22 cellular contexts compared by ENCODE assay signal in genomic region chr10:88404133-88404532, GRCh38.
"Had no signal": no experiment of that assay in that cellular context is flagged by ENCODE, and none has a peak within 500 bp of the region (broad histone marks: within the 10 kb centered on the region; RNA-seq: fewer than 3 reads in every experiment).

No MANE protein-coding gene starts in this region.

- H3K9me3 ChIP-seq: MG63 had no signal

- H3K36me3 ChIP-seq: MG63 had no signal

- H3K27ac ChIP-seq: RWPE1 had no signal

- DNase-seq: Karpas-422, KBM-7, MG63, NCI-H1092, NCI-H1105 treated with DMSO at 0.1 percent for 48 hours, NCI-H1417 treated with DMSO at 0.1 percent for 48 hours, NCI-H146, NCI-H1694 treated with DMSO at 0.1 percent for 48 hours, NCI-H1930, NCI-H2081, NCI-H2107, NCI-H2227 treated with DMSO at 0.1 percent for 48 hours, NCI-H524, NCI-H526 treated with DMSO at 0.1 percent for 48 hours, NCI-H748 treated with DMSO at 0.1 percent for 48 hours, PC-3, SHP77, T-helper 1 cell had no signal

- H3K27me3 ChIP-seq: MG63 had no signal

- H3K4me3 ChIP-seq: MG63 had no signal

- FAIRE-seq: HTR-8/SVneo had no signal

- ATAC-seq: Panc1, PC-3, SK-N-SH treated with all-trans-retinoic acid at 6 μM for 48 hours had no signal
